15 cellular contexts compared by ENCODE assay signal in the genomic region with DNA sequence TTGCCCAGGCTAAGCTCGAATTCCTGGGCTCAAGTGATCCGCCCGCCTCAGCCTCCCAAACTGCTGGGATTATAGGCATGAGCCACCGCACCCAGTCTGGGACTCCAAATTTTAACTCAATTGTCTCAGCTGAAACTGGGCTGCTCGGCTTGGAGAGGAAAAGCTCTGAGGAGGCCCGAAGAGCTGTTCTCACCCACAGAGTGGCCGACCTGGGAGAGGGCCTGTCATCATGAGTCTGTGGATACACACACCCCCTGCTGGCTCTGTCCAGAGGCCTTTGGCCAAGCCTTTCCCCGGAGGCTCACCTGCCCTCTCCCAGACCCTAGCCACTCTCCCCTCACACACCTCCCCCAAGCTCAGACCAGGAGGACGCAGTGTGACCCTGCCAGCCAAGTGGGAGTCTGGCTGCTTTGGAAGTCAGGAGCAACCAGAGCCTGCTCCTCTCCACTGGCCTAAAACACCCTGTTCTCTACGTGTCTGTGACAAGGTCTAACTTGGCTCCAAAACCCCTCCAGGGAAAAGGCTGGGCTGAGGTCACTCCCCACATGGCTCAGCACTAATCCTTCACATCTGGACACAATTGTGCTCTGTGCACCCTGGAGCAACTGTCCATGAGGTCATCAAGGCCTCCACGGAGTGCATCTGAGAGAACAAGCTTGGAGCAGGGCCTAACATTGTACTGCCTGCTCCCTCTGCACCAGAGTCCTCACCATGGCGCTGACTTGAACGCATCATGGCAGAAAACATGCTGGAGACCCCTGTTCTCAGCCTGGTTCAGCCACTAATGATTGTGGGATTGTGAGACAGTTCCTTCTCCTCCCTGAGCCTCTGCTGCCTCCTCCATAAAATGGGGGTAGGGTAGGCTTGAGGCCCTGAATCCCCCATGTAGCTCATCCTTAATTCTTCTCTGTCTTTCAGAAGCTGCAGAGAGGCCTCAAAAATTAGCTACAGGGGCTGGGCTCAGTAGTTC. TPM values are rescaled to one million over a fixed set of nuclear protein-coding genes. Genes with fewer than 3 reads are reported as not detected.
A peak's percentile ranks its signal among the peaks of the same experiment; 100 is the strongest.
DNase-seq lines count a peak whose midpoint lies in the region; ATAC-seq and TF ChIP-seq lines count a peak whose summit lies in the region.
"Had no signal": no experiment of that assay in that cellular context is flagged by ENCODE, and none has a peak within 500 bp of the region (broad histone marks: within the 10 kb centered on the region; RNA-seq: fewer than 3 reads in every experiment).

No MANE protein-coding gene starts in this region.

- no peak overlapping the region for H3K4me3 Mint-ChIP-seq in Calu3 (ENCODE audit: low read depth, unreplicated experiment)
- H3K4me3 Mint-ChIP-seq: activated T-cell treated with anti-CD3 and anti-CD28 coated beads, Interleukin-2, amount 50 U/mL, for 72 hours had no signal

- BruUV-seq in Calu3 (replicated peaks; lab: Mats Ljungman, UMichigan) = no TSS peak

- no peaks in the 10 kb centered on the region for H3K27me3 ChIP-seq in MG63
- H3K27me3 ChIP-seq: Peyer's patch had no signal

- no peaks in the 10 kb centered on the region for H3K4me1 Mint-ChIP-seq in Calu3 (ENCODE audit: low read depth, unreplicated experiment)

- peaks cover 49% of the 10 kb centered on the region for H3K27me3 Mint-ChIP-seq in Calu3 (ENCODE audit: unreplicated experiment)

- intact Hi-C loops in mucosa of descending colon (cut with DNase I, micrococcal nuclease) (no loop called here), Calu3 (cut with micrococcal nuclease; ENCODE audit: unreplicated experiment) (loop anchor here (10.0 kb wide), 1 partner anchor 155 kb away; no protein-coding TSS in a partner anchor)

- H3K4me3 ChIP-seq in MG63 = no peak overlapping the region
- H3K4me3 ChIP-seq in fibroblast of villous mesenchyme (ENCODE audit: low read depth, low read length) = no peak overlapping the region
- no peak overlapping the region for H3K4me3 ChIP-seq in mucosa of descending colon
- H3K4me3 ChIP-seq: A549, Peyer's patch, sigmoid colon had no signal

- H3K36me3 ChIP-seq in MG63 (no peaks in the 10 kb centered on the region), mucosa of descending colon (ENCODE audit: low read depth) (no peaks in the 10 kb centered on the region)
- H3K36me3 ChIP-seq: Peyer's patch, sigmoid colon had no signal

- TF ChIP-seq CTCF in fibroblast of villous mesenchyme (IDR thresholded peaks at IDR 0.05; ENCODE audit: insufficient read depth, low read depth, low read length) (no peak), mucosa of descending colon (IDR thresholded peaks at IDR 0.05) (no peak), Calu3 (IDR thresholded peaks at IDR 0.05; ENCODE audit: unreplicated experiment) (no peak)

- no peaks in the 10 kb centered on the region for H3K9me3 Mint-ChIP-seq in Calu3 (ENCODE audit: low read depth, unreplicated experiment)
- H3K9me3 Mint-ChIP-seq: activated T-cell treated with anti-CD3 and anti-CD28 coated beads, Interleukin-2, amount 50 U/mL, for 72 hours had no signal

- H3K36me3 Mint-ChIP-seq in Calu3 (ENCODE audit: insufficient read depth, unreplicated experiment) = no peaks in the 10 kb centered on the region

- no peaks in the 10 kb centered on the region for H3K9me3 ChIP-seq in MG63
- H3K9me3 ChIP-seq in mucosa of descending colon = no peaks in the 10 kb centered on the region
- H3K9me3 ChIP-seq: A549, Peyer's patch, sigmoid colon had no signal

- no peak overlapping the region for H3K27ac Mint-ChIP-seq in Calu3 (ENCODE audit: unreplicated experiment)
- H3K27ac Mint-ChIP-seq: activated T-cell treated with anti-CD3 and anti-CD28 coated beads, Interleukin-2, amount 50 U/mL, for 72 hours had no signal

- CTCF ChIA-PET in Calu3 (lab: Charles Lee) = no interaction called here

- ATAC-seq in mucosa of descending colon (peak; percentile 33), HG03571 (IDR thresholded peaks at IDR 0.05; ENCODE audit: unreplicated experiment) (no peak)
- ATAC-seq: A549; activated T-cell treated with anti-CD3 and anti-CD28 coated beads, Interleukin-2, amount 50 U/mL, for 72 hours had no signal

- H3K4me1 ChIP-seq in mucosa of descending colon (ENCODE audit: low read depth) = no peaks in the 10 kb centered on the region
- H3K4me1 ChIP-seq: A549, Peyer's patch, sigmoid colon had no signal

- DNase-seq in AG08395 (ENCODE audit: low spot score) (peak; percentile 91), MG63 (peak; percentile 94), fibroblast of villous mesenchyme (ENCODE audit: low read depth) (peak; percentile 49), mucosa of descending colon (peak in 1 of 3 donors; percentile 3), NCI-H1048 (lab: John Stamatoyannopoulos, UW) (no peak), Calu3 (no peak), RPMI8226 (no peak)
- DNase-seq: activated T-cell treated with anti-CD3 and anti-CD28 coated beads, Interleukin-2, amount 50 U/mL, for 72 hours; erythroblast; mesendoderm; Peyer's patch; sigmoid colon had no signal

RNA-seq across cellular contexts. Expression of gene RAB6C, which starts 49.9 kb away (rescaled TPM):
- not detected in 2 replicates for total RNA-seq in MG63 (2014; rRNA removed; shearing (Covaris generic); ENCODE audit: low replicate concordance)
- total RNA-seq in fibroblast of villous mesenchyme = under 0.01 TPM in 1 of 2 replicates, not detected in the other
- total RNA-seq in mucosa of descending colon = under 1 TPM in 2 of 3 donors, not detected in 1; 0.17 to 0.35 TPM
- total RNA-seq in Calu3 (2022) = not detected in 2 replicates
- total RNA-seq: NCI-H460, Peyer's patch had no signal

Comparison
In these comparisons a context has a peak if more than half of its experiments do, and no peak if none do; other contexts are left out.
1. DNase-seq: peak in AG08395 (single experiment), MG63 (single experiment) and fibroblast of villous mesenchyme (single experiment); none in NCI-H1048 (single experiment), Calu3 (single experiment) and RPMI8226 (single experiment).